Comparison of ENCODE assay signal across 9 cellular contexts in the genomic region with DNA sequence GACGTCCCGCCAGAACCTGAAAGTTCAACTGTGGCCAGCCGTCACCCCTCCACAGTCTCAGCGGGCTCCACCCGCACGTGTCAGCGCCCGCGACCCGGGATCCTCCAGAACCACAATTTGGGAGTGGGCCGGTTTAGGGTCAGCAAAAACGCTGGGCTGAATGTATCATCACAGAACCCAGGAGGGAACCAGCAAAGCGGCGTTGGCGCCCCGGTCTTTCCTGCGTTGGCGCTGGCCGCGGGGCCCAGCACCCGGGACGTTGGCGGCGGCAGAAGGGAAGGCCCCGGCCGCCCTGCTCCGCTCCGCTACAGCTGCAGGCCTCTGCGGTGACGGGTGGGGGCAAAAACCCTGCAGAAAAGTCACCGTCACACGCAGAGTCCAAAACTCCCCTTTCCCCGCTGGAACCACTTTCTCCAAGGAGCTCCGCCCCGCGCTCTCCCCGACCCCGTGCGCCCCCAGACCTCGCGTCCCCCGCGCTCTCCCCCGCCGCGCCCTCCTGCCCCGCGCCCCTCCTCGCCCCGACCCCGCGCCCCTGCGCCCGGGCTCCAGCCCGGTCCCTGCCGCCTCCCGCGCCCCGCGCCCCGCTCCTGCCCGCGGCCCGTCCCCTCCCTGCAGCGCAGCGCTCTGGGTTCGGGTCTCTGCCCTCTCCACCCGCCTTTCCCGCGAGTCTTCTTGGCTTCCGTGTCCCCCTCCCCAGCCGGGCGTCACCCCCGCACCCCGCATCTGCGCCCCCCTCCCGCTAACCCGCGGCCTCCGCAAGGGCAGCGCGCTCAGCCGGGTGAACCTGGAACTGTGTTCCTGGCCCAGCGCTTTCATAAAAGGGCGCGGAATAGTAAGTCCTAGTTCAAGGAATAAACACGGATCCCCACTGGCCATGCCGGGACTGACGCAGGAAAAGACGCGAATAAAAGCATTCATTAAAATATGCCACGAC. TPM values are rescaled to one million over a fixed set of nuclear protein-coding genes. Genes with fewer than 3 reads are reported as not detected.
DNase-seq lines count a peak whose midpoint lies in the region; ATAC-seq, FAIRE-seq and TF ChIP-seq lines count a peak whose summit lies in the region.
"Had no signal": no experiment of that assay in that cellular context is flagged by ENCODE, and none has a peak within 500 bp of the region (broad histone marks: within the 10 kb centered on the region; RNA-seq: fewer than 3 reads in every experiment).

No MANE protein-coding gene starts in this region.

- H2BK12ac ChIP-seq in H1 (ENCODE audit: low read depth, low read length), result no peak overlapping the region

- no TSS peak for BruUV-seq in MCF 10A (replicated peaks; lab: Mats Ljungman, UMichigan)

- no peak overlapping the region for H3K4me3 Mint-ChIP-seq in MCF 10A (ENCODE audit: unreplicated experiment)

- H3K36me3 ChIP-seq in breast epithelium (no peaks in the 10 kb centered on the region), H1 (ENCODE audit: control insufficient read depth in 2 of 4, insufficient read depth in 4 of 4, low read length in 3 of 4) (no peaks in the 10 kb centered on the region), upper lobe of left lung (no peaks in the 10 kb centered on the region)

- no peaks in the 10 kb centered on the region for H3K4me1 ChIP-seq in breast epithelium
- H3K4me1 ChIP-seq in H1 (replicated peaks in 1 of 4; ENCODE audit: control insufficient read depth in 3 of 4, insufficient read depth in 4 of 4, low read length in 3 of 4), result peaks cover 7 to 15% (median 14%) of the 10 kb centered on the region in 4 experiments
- peaks cover 0 to 7% (median 3%) of the 10 kb centered on the region in 4 donors for H3K4me1 ChIP-seq in upper lobe of left lung

- TF ChIP-seq RAD21 in H1 (IDR thresholded peaks at IDR 0.05 in 1 of 2, conservative IDR thresholded peaks at IDR 0.05 in 1 of 2; ENCODE audit: low read depth in 2 of 2, low read length in 2 of 2), result no peak

- H3K36me3 Mint-ChIP-seq in MCF 10A (ENCODE audit: insufficient read depth, unreplicated experiment), result no peaks in the 10 kb centered on the region

- H3K79me1 ChIP-seq in H1 (ENCODE audit: low read depth, low read length), result no peaks in the 10 kb centered on the region

- no peak overlapping the region for H3K27ac ChIP-seq in breast epithelium
- H3K27ac ChIP-seq in H1 (ENCODE audit: low read depth, low read length), result no peak overlapping the region
- peak overlapping the region in 1 of 4 donors; percentile 61 for H3K27ac ChIP-seq in upper lobe of left lung

- H3K4me2 ChIP-seq in H1 (ENCODE audit: insufficient read depth in 1 of 2, low read depth in 2 of 2, low read length in 2 of 2), result peak overlapping the region; percentile 30 to 79

- H2BK120ac ChIP-seq in H1 (replicated peaks; ENCODE audit: low read depth, low read length), result no peak overlapping the region

- no peak overlapping the region for H3K4ac ChIP-seq in H1 (replicated peaks; ENCODE audit: insufficient read length, low read depth, low read length)

- H4K8ac ChIP-seq in H1 (ENCODE audit: extremely low read depth, insufficient read depth, low read length), result 0 out of 2 replicates have a peak overlapping the region, but pooled peaks have one; percentile 73

- peaks cover 21% of the 10 kb centered on the region for H3K27me3 Mint-ChIP-seq in MCF 10A (ENCODE audit: insufficient read depth, unreplicated experiment)

- no peak for TF ChIP-seq EP300 in H1 (IDR thresholded peaks at IDR 0.05; ENCODE audit: borderline replicate concordance in 1 of 2, low read depth in 2 of 2, low read length in 2 of 2)
- no peak for TF ChIP-seq EP300 in upper lobe of left lung (IDR thresholded peaks at IDR 0.05)

- 0 out of 2 replicates have a peak overlapping the region, but pooled peaks have one; percentile 20 for H2AFZ ChIP-seq in H1 (ENCODE audit: low read length)

- H3K9me3 ChIP-seq in breast epithelium (no peaks in the 10 kb centered on the region), H1 (ENCODE audit: insufficient read depth in 2 of 2, low read depth in 1 of 2, low read length in 1 of 2) (no peaks in the 10 kb centered on the region), upper lobe of left lung (no peaks in the 10 kb centered on the region)

- WGBS in H1 (ENCODE audit: extremely low coverage in 1 of 2, insufficient coverage in 1 of 2, insufficient read length in 1 of 2, insufficient replicate concordance in 2 of 2, low coverage in 1 of 2, low lambda C conversion rate in 2 of 2, missing lambda C conversion rate in 1 of 2), 2 experiments, result 15% methylated on average over 28 of the region's 92 CpGs; no CpG with 5 or more reads in 1 of the 2 experiments
- 14 to 15% methylated on average over 31 to 50 of the region's 92 CpGs for WGBS in upper lobe of left lung, 2 donors

- no peak overlapping the region for H3K56ac ChIP-seq in H1 (replicated peaks; ENCODE audit: insufficient read length, low read depth, low read length)

- H3K9me3 Mint-ChIP-seq in MCF 10A (ENCODE audit: unreplicated experiment), result no peaks in the 10 kb centered on the region

- no peak overlapping the region for H3K14ac ChIP-seq in H1 (ENCODE audit: insufficient read length)

- no peaks in the 10 kb centered on the region for H3K4me1 Mint-ChIP-seq in MCF 10A (ENCODE audit: insufficient read depth, unreplicated experiment)

- H2AK5ac ChIP-seq in H1 (ENCODE audit: low read depth, low read length), result no peak overlapping the region

- H4K20me1 ChIP-seq in H1 (replicated peaks in 1 of 2; ENCODE audit: control insufficient read depth in 1 of 2, insufficient read depth in 2 of 2, low read length in 2 of 2), result no peaks in the 10 kb centered on the region

- no peak overlapping the region for H2BK5ac ChIP-seq in H1 (ENCODE audit: low read depth, low read length)

- intact Hi-C loops in breast epithelium (cut with DNase I; ENCODE audit: low total_unique reads), result no loop called here
- intact Hi-C loops in MCF 10A (cut with micrococcal nuclease), result no loop called here

- POLR2A ChIA-PET in MCF 10A (lab: Yijun Ruan, JAX), result no interaction called here
- POLR2A ChIA-PET in H1 (lab: Charles Lee; ENCODE audit: partially characterized antibody), result no interaction called here

- peak overlapping the region; percentile 24 to 48 (median 34) for H3K4me3 ChIP-seq in breast epithelium
- H3K4me3 ChIP-seq in H1 (ENCODE audit: extremely low read depth in 1 of 4, insufficient read depth in 2 of 4, low read depth in 3 of 4, low read length in 4 of 4), result peak overlapping the region; percentile 40 to 64 (median 44)
- H3K4me3 ChIP-seq in upper lobe of left lung, result peak overlapping the region; percentile 42 to 59 (median 58)

- H3K27ac Mint-ChIP-seq in MCF 10A (ENCODE audit: low read depth, unreplicated experiment), result no peak overlapping the region

- DNase-seq in breast epithelium (ENCODE audit: low spot score in 2 of 2) (no peak), MCF 10A (ENCODE audit: unreplicated experiment) (no peak), H1 (ENCODE audit: low read depth in 1 of 2, low spot score in 2 of 2) (peak in 1 of 2 experiments; percentile 68), midbrain (lab: John Stamatoyannopoulos, UW) (peak; percentile 29), upper lobe of left lung (peak in 1 of 2 donors; percentile 81), SW 1271 (lab: John Stamatoyannopoulos, UW) (no peak)
- DNase-seq in stimulated activated CD4-positive, alpha-beta T cell treated with anti-CD3 and anti-CD28 coated beads, Interleukin-1b, Interleukin-23, amount 100 ng/mL, for 48 hours, result no peak
- DNase-seq: NCI-H2171 had no signal

- no peaks in the 10 kb centered on the region for H3K79me2 ChIP-seq in H1 (ENCODE audit: control insufficient read depth in 1 of 2, insufficient read depth in 2 of 2, low read length in 2 of 2)

- CTCF ChIA-PET in MCF 10A (lab: Yijun Ruan, JAX) (no interaction called here), H1 (lab: Charles Lee; ENCODE audit: partially characterized antibody) (no interaction called here)

- H2BK20ac ChIP-seq in H1 (ENCODE audit: low read length), result no peak overlapping the region

- FAIRE-seq in H1 (lab: Jason Lieb, UNC), result no peak

- peak overlapping the region in 1 of 4 experiments; percentile 22; a peak in 2 of 7 replicates for H3K9ac ChIP-seq in H1 (replicated peaks in 1 of 4; ENCODE audit: extremely low read depth in 1 of 4, low read depth in 3 of 4, low read length in 3 of 4)

- no peak overlapping the region for H3K18ac ChIP-seq in H1 (ENCODE audit: extremely low read depth, low read length)

- H3K27me3 ChIP-seq in breast epithelium (peaks cover 0 to 15% of the 10 kb centered on the region in 2 donors), H1 (replicated peaks in 1 of 4; ENCODE audit: control insufficient read depth in 3 of 4, extremely low read depth in 1 of 4, insufficient read depth in 3 of 4, low read length in 3 of 4) (peaks cover 0 to 22% (median 11%) of the 10 kb centered on the region in 4 experiments; a peak in 5 of 7 replicates), upper lobe of left lung (no peaks in the 10 kb centered on the region)

- no peak overlapping the region for H4K5ac ChIP-seq in H1 (ENCODE audit: insufficient read length, low read depth, low read length)

- ATAC-seq in upper lobe of left lung (ENCODE audit: low FRiP score in 2 of 2) (peak in 1 of 2 donors; percentile 39), HG02763 (IDR thresholded peaks at IDR 0.05; ENCODE audit: unreplicated experiment) (no peak)

- no peak overlapping the region for H3K23ac ChIP-seq in H1 (ENCODE audit: insufficient read length)

- TF ChIP-seq CTCF in breast epithelium (IDR thresholded peaks at IDR 0.05) (no peak), MCF 10A (IDR thresholded peaks at IDR 0.05; ENCODE audit: unreplicated experiment) (no peak), H1 (IDR thresholded peaks at IDR 0.05; ENCODE audit: control extremely low read depth in 1 of 3, insufficient read depth in 1 of 3, low read depth in 1 of 3, low read length in 3 of 3) (no peak), upper lobe of left lung (IDR thresholded peaks at IDR 0.05) (no peak)

- TF ChIP-seq POLR2A in breast epithelium (IDR thresholded peaks at IDR 0.05) (no peak), H1 (IDR thresholded peaks at IDR 0.05; ENCODE audit: control extremely low read depth in 1 of 2, low read depth in 2 of 2, low read length in 2 of 2) (0 out of 3 replicates have a peak, but pooled peaks of 1 of the 2 experiments have one; percentile 17), upper lobe of left lung (IDR thresholded peaks at IDR 0.05) (no peak)

- H3K23me2 ChIP-seq in H1 (ENCODE audit: low read depth, low read length), result peaks cover 4% of the 10 kb centered on the region; the same call in 1 of the 2 replicates

- no peak overlapping the region for H2BK15ac ChIP-seq in H1 (ENCODE audit: low read length)

- no peak overlapping the region for H4K91ac ChIP-seq in H1 (replicated peaks; ENCODE audit: insufficient read length, low read length)

RNA-seq across cellular contexts. Expression of a gene that starts 24.0 kb away (rescaled TPM):
- total RNA-seq in breast epithelium (1 to 10 TPM in 2 of 3 donors, under 1 TPM in 1; 0.98 to 2.9 (median 1.3) TPM), MCF 10A (2022) (3.0 and 3.6 TPM in 2 replicates), upper lobe of left lung (1 to 10 TPM in 5 of 6 donors, not detected in 1; 1.1 to 4.0 (median 2.6) TPM)
- 0.67 and 1.2 TPM in 2 replicates for total RNA-seq in H1 (2021; fragmentation: NEBNext Ultra II Directional; extraction: Animal tissue kit (Norgen Biotek cat#: 25700))
- polyA plus RNA-seq in H1 (2011; rRNA removed), result 0.48 and 0.72 TPM in 2 replicates
- 0.97 TPM for polyA plus RNA-seq in H1 (2011; cell fraction: cytosol; rRNA removed)
- polyA plus RNA-seq in H1 (2011; cell fraction: nucleus; rRNA removed), result 1.0 TPM
- polyA plus RNA-seq in H1 (2012, experiment 1 of 2), result 0.56 to 1.6 TPM (median 0.93 TPM) in 4 replicates
- 0.42 TPM for polyA plus RNA-seq in H1 (2012, experiment 2 of 2)
- polyA plus RNA-seq in H1 (2013, experiment 1 of 2), result 1.4 TPM
- polyA plus RNA-seq in H1 (2013, experiment 2 of 2), result 1.6 TPM
- polyA minus RNA-seq in H1 (2011; rRNA and poly(A)+ RNA removed), result 0.46 and 0.57 TPM in 2 replicates
- polyA minus RNA-seq in H1 (2011; cell fraction: cytosol; rRNA and poly(A)+ RNA removed), result not detected
- 1.2 TPM for polyA minus RNA-seq in H1 (2011; cell fraction: nucleus; rRNA and poly(A)+ RNA removed)
